Comparison of ENCODE assay signal across 1 cellular context in genomic region chr21:43718872-43719747, GRCh38.
TF ChIP-seq lines count a peak whose summit lies in the region.

PDXK (plus strand) TSS chr21:43719129; CDS start chr21:43719295, 166 bp downstream.

TF ChIP-seq in HepG2, 621 proteins besides CTCF, POLR2A, EP300 and RAD21 (continued from another document and continues in another):
- TF ChIP-seq ELK4 (CRISPR knock-in tag; IDR thresholded peaks at IDR 0.05; ENCODE audit: borderline replicate concordance) (no peak), POGK (CRISPR knock-in tag; conservative IDR thresholded peaks at IDR 0.05) (no peak), RBFOX2 (IDR thresholded peaks at IDR 0.05; ENCODE audit: low read depth, low read length) (peak; percentile 85), ZSCAN22 (CRISPR knock-in tag; IDR thresholded peaks at IDR 0.05) (no peak), ZNF788 (CRISPR knock-in tag; IDR thresholded peaks at IDR 0.05; ENCODE audit: borderline replicate concordance) (0 out of 2 replicates have a peak, but pooled peaks have one; percentile 15), KAT7 (CRISPR knock-in tag; IDR thresholded peaks at IDR 0.05; ENCODE audit: borderline replicate concordance) (peak; percentile 75; the same call in 1 of the 2 replicates), RFXANK (CRISPR knock-in tag; IDR thresholded peaks at IDR 0.05) (no peak), ATM (IDR thresholded peaks at IDR 0.05; ENCODE audit: borderline replicate concordance) (no peak), WIZ (CRISPR knock-in tag; IDR thresholded peaks at IDR 0.05) (no peak), ZBTB43 (CRISPR knock-in tag; conservative IDR thresholded peaks at IDR 0.05) (no peak), SRSF4 (IDR thresholded peaks at IDR 0.05; ENCODE audit: low read depth, low read length, poor library complexity, severe bottlenecking) (no peak), SMC3 (IDR thresholded peaks at IDR 0.05; ENCODE audit: low read length) (no peak), MYNN (CRISPR knock-in tag; IDR thresholded peaks at IDR 0.05; ENCODE audit: low read depth) (no peak), CSRNP2 (CRISPR knock-in tag; conservative IDR thresholded peaks at IDR 0.05; ENCODE audit: low read depth) (no peak), TEAD2 (CRISPR knock-in tag; IDR thresholded peaks at IDR 0.05) (no peak), CBX2 (IDR thresholded peaks at IDR 0.05; ENCODE audit: low read depth, low read length) (no peak), CBX2 (CRISPR knock-in tag; IDR thresholded peaks at IDR 0.05; ENCODE audit: low read depth) (no peak), ZNF589 (CRISPR knock-in tag; conservative IDR thresholded peaks at IDR 0.05) (no peak; the same call in 1 of the 2 replicates), ZNF282 (IDR thresholded peaks at IDR 0.05; ENCODE audit: partially characterized antibody) (no peak), ZNF629 (CRISPR knock-in tag; conservative IDR thresholded peaks at IDR 0.05) (no peak), MEIS2 (CRISPR knock-in tag; IDR thresholded peaks at IDR 0.05) (0 out of 2 replicates have a peak, but pooled peaks have one; percentile 2), NAIF1 (CRISPR knock-in tag; IDR thresholded peaks at IDR 0.05; ENCODE audit: borderline replicate concordance) (no peak), ISL2 (CRISPR knock-in tag; IDR thresholded peaks at IDR 0.05) (peak; percentile 21; the same call in 1 of the 2 replicates), ZNF136 (CRISPR knock-in tag; IDR thresholded peaks at IDR 0.05; ENCODE audit: low read depth) (0 out of 2 replicates have a peak, but pooled peaks have one; percentile 39), ZNF792 (CRISPR knock-in tag; IDR thresholded peaks at IDR 0.05) (peak; percentile 49; the same call in 1 of the 2 replicates), MED8 (CRISPR knock-in tag; IDR thresholded peaks at IDR 0.05; ENCODE audit: insufficient replicate concordance) (no peak), ZUFSP (CRISPR knock-in tag; IDR thresholded peaks at IDR 0.05; ENCODE audit: borderline replicate concordance) (no peak), ZBTB33 (CRISPR knock-in tag; IDR thresholded peaks at IDR 0.05) (no peak), E2F2 (CRISPR knock-in tag; IDR thresholded peaks at IDR 0.05; ENCODE audit: borderline replicate concordance) (no peak), BCL3 (CRISPR knock-in tag; IDR thresholded peaks at IDR 0.05) (no peak), HIC2 (CRISPR knock-in tag; IDR thresholded peaks at IDR 0.05; ENCODE audit: low read depth) (no peak), ATF6 (CRISPR knock-in tag; conservative IDR thresholded peaks at IDR 0.05) (no peak), IRF2 (CRISPR knock-in tag; IDR thresholded peaks at IDR 0.05) (no peak), ZNF652 (CRISPR knock-in tag; IDR thresholded peaks at IDR 0.05; ENCODE audit: borderline replicate concordance, low read depth) (no peak), SMARCC2 (IDR thresholded peaks at IDR 0.05) (no peak)
